In genomic region chr6:36596359-36596758, GRCh38 we compare ENCODE assay signal across 9 cellular contexts. TPM values are rescaled to one million over a fixed set of nuclear protein-coding genes. Genes with fewer than 3 reads are reported as not detected.
DNase-seq lines count a peak whose midpoint lies in the region; ATAC-seq and TF ChIP-seq lines count a peak whose summit lies in the region.
"Had no signal": no experiment of that assay in that cellular context is flagged by ENCODE, and none has a peak within 500 bp of the region (broad histone marks: within the 10 kb centered on the region; RNA-seq: fewer than 3 reads in every experiment).

No MANE protein-coding gene starts in this region.

- no peaks in the 10 kb centered on the region for H3K9me3 ChIP-seq in gastroesophageal sphincter
- no peaks in the 10 kb centered on the region for H3K9me3 ChIP-seq in smooth muscle cell (replicated peaks; ENCODE audit: low read depth)

- TF ChIP-seq POLR2A in gastroesophageal sphincter (IDR thresholded peaks at IDR 0.05), result no peak

- WGBS in gastroesophageal sphincter (ENCODE audit: low coverage in 1 of 2), 2 donors, result 0% methylated on average over 3 to 4 of the region's 5 CpGs
- WGBS in smooth muscle cell (ENCODE audit: low lambda C conversion rate), result 1% methylated on average over 5 of the region's 5 CpGs

- peaks cover 13 to 48% of the 10 kb centered on the region in 2 donors for H3K36me3 ChIP-seq in gastroesophageal sphincter
- H3K36me3 ChIP-seq in smooth muscle cell (ENCODE audit: low read depth), result peaks cover 26% of the 10 kb centered on the region

- no peak for TF ChIP-seq EP300 in gastroesophageal sphincter (IDR thresholded peaks at IDR 0.05)

- H3F3A ChIP-seq in smooth muscle cell (ENCODE audit: low read depth), result peaks cover 50% of the 10 kb centered on the region

- peaks cover 71% of the 10 kb centered on the region for H3K79me2 ChIP-seq in smooth muscle cell (ENCODE audit: low read depth)

- no peak overlapping the region for H2AFZ ChIP-seq in smooth muscle cell (ENCODE audit: low read depth)

- ATAC-seq in gastroesophageal sphincter, result no peak
- ATAC-seq in HG02884 (IDR thresholded peaks at IDR 0.05; ENCODE audit: unreplicated experiment), result no peak

- H3K9ac ChIP-seq in smooth muscle cell (ENCODE audit: low read depth), result peak overlapping the region; percentile 99

- H3K4me1 ChIP-seq in gastroesophageal sphincter (peaks cover 23 to 58% (median 27%) of the 10 kb centered on the region in 3 donors), smooth muscle cell (ENCODE audit: low read depth) (peaks cover 43% of the 10 kb centered on the region)

- no peak for TF ChIP-seq CTCF in VCaP (conservative IDR thresholded peaks at IDR 0.05)
- TF ChIP-seq CTCF in gastroesophageal sphincter (IDR thresholded peaks at IDR 0.05), result no peak
- no peak for TF ChIP-seq CTCF in smooth muscle cell (IDR thresholded peaks at IDR 0.05; ENCODE audit: borderline replicate concordance, insufficient read depth, poor library complexity, severe bottlenecking)
- TF ChIP-seq CTCF in GM13976 (IDR thresholded peaks at IDR 0.05; ENCODE audit: borderline replicate concordance, control extremely low read depth, extremely low read depth, insufficient read depth, missing control alignments), result no peak

- no peaks in the 10 kb centered on the region for H3K27me3 ChIP-seq in gastroesophageal sphincter
- no peaks in the 10 kb centered on the region for H3K27me3 ChIP-seq in smooth muscle cell (ENCODE audit: low read depth)

- H3K4me3 ChIP-seq in gastroesophageal sphincter (peak overlapping the region; percentile 68 to 96), smooth muscle cell (peak overlapping the region; percentile 100)

- H3K27ac ChIP-seq in VCaP (peak overlapping the region; percentile 95; the same call in 1 of the 2 replicates), gastroesophageal sphincter (peak overlapping the region; percentile 91 to 98 (median 95)), smooth muscle cell (ENCODE audit: low read depth) (peak overlapping the region; percentile 98)

- in situ Hi-C loops in GM13976 (cut with MboI; ENCODE audit: low sequenced_read_pairs, unreplicated experiment), result no loop called here

- DNase-seq in DMS79 (lab: John Stamatoyannopoulos, UW), result peak; percentile 14
- DNase-seq in DMS79 treated with DMSO at 0.1 percent for 48 hours (lab: John Stamatoyannopoulos, UW), result no peak
- DNase-seq in smooth muscle cell (lab: John Stamatoyannopoulos, UW; ENCODE audit: unreplicated experiment), result no peak
- no peak for DNase-seq in GM13976 (ENCODE audit: low spot score)
- DNase-seq in Ammon's horn (ENCODE audit: low spot score), result no peak
- DNase-seq: activated CD4-positive, alpha-beta T cell treated with anti-CD3 and anti-CD28 coated beads, Interleukin-2, amount 50 U/mL, for 4 hours had no signal

- H4K20me1 ChIP-seq in smooth muscle cell (ENCODE audit: low read depth), result peaks cover 70% of the 10 kb centered on the region

- peak overlapping the region; percentile 100 for H3K4me2 ChIP-seq in smooth muscle cell

RNA-seq across cellular contexts. Expression of gene SRSF3, which starts 2.2 kb away (rescaled TPM):
- total RNA-seq in gastroesophageal sphincter (100 to 1,000 TPM; 108 to 195 (median 156) TPM), smooth muscle cell (158 and 178 TPM in 2 replicates)
- polyA plus RNA-seq in smooth muscle cell, result 163 and 179 TPM in 2 replicates

RNA-seq across cellular contexts. Expression of gene STK38, which starts 49.1 kb away (rescaled TPM):
- 10 to 100 TPM; 20.5 to 51.0 (median 40.6) TPM for total RNA-seq in gastroesophageal sphincter
- 34.6 and 38.3 TPM in 2 replicates for total RNA-seq in smooth muscle cell
- 30.8 and 34.5 TPM in 2 replicates for polyA plus RNA-seq in smooth muscle cell
